8 cellular contexts compared by ENCODE assay signal in genomic region chr3:161220850-161221753, GRCh38. TPM values are rescaled to one million over a fixed set of nuclear protein-coding genes. Genes with fewer than 3 reads are reported as not detected.
DNase-seq lines count a peak whose midpoint lies in the region; ATAC-seq and TF ChIP-seq lines count a peak whose summit lies in the region.

TSS of gene NMD3 (plus strand) at chr3:161221311. CDS start at chr3:161222014, 703 bp downstream.

- no peaks in the 10 kb centered on the region for H3K9me3 ChIP-seq in PC-9 (ENCODE audit: insufficient read depth, low read depth)
- H3K9me3 ChIP-seq in mucosa of stomach (ENCODE audit: control insufficient read depth, low read length): no peaks in the 10 kb centered on the region

- no peak for TF ChIP-seq RAD21 in Ishikawa (IDR thresholded peaks at IDR 0.05; ENCODE audit: low read depth)

- peak within 1 kb of the TSS; percentile 86 for H3K4me2 ChIP-seq in PC-9

- H3K9me2 ChIP-seq in PC-9 (ENCODE audit: insufficient read depth): no peaks in the 10 kb centered on the region

- peak; percentile 88 for DNase-seq in DMS114 treated with DMSO at 0.1 percent for 48 hours (lab: John Stamatoyannopoulos, UW; ENCODE audit: unreplicated experiment)
- peak; percentile 84 to 95 for DNase-seq in PC-9
- peak; percentile 92 for DNase-seq in activated T-cell treated with anti-CD3 and anti-CD28 coated beads, Interleukin-2, amount 50 U/mL, for 1 hour
- DNase-seq in erythroblast (lab: John Stamatoyannopoulos, UW): peak; percentile 92 to 95
- peak; percentile 84 to 88 for DNase-seq in stimulated activated CD8-positive, alpha-beta memory T cell treated with anti-CD3 and anti-CD28 coated beads, Interleukin-7, amount 100 ng/mL, for 1 hour (ENCODE audit: low read depth in 2 of 2)

- H3K4me1 ChIP-seq in PC-9 (replicated peaks; ENCODE audit: insufficient read depth) (peaks cover 27% of the 10 kb centered on the region), mucosa of stomach (ENCODE audit: control insufficient read depth, insufficient read depth, low read length) (peaks cover 8% of the 10 kb centered on the region)

- H3K27me3 ChIP-seq in PC-9 (ENCODE audit: insufficient read depth, low read depth) (no peaks in the 10 kb centered on the region), mucosa of stomach (ENCODE audit: control insufficient read depth, insufficient read depth, low read length) (no peaks in the 10 kb centered on the region)

- H3K4me3 ChIP-seq in PC-9 (peak within 1 kb of the TSS; percentile 87), mucosa of stomach (ENCODE audit: low read length) (peak within 1 kb of the TSS; percentile 57)

- peaks cover 25% of the 10 kb centered on the region for H3K36me3 ChIP-seq in PC-9 (ENCODE audit: low read depth)
- H3K36me3 ChIP-seq in mucosa of stomach (ENCODE audit: control insufficient read depth, insufficient read depth, low read length): no peaks in the 10 kb centered on the region

- peak; percentile 91 for TF ChIP-seq POLR2A in erythroblast (IDR thresholded peaks at IDR 0.05; ENCODE audit: low read length)

- peaks cover 48% of the 10 kb centered on the region for H3K79me2 ChIP-seq in PC-9 (ENCODE audit: low read depth)

- peak within 1 kb of the TSS; percentile 98 for H2AFZ ChIP-seq in PC-9

- peak; percentile 98 for ATAC-seq in GM21576 (IDR thresholded peaks at IDR 0.05; ENCODE audit: unreplicated experiment)

- peaks cover 7% of the 10 kb centered on the region; the same call in 1 of the 2 replicates for H4K20me1 ChIP-seq in PC-9 (ENCODE audit: insufficient read depth)

- POLR2A ChIA-PET in PC-9 (lab: Charles Lee; ENCODE audit: unreplicated experiment): interaction anchor here (0.6 kb wide), 1 partner anchor 151 kb away, joined by 4 read pairs; no protein-coding TSS in a partner anchor

- no peak for TF ChIP-seq CTCF in PC-9 (conservative IDR thresholded peaks at IDR 0.05)

- intact Hi-C loops in PC-9 (cut with micrococcal nuclease; ENCODE audit: unreplicated experiment): loop anchor here (1.0 to 10.0 kb wide), 4 partner anchors 117 to 656 kb away; partner anchors contain the start of genes ARL14 and KPNA4

- no peaks in the 10 kb centered on the region for H3F3A ChIP-seq in PC-9 (ENCODE audit: insufficient read depth, low read depth)

- TF ChIP-seq EP300 in Ishikawa (IDR thresholded peaks at IDR 0.05; ENCODE audit: borderline replicate concordance): no peak

- peak within 1 kb of the TSS; percentile 65 for H3K27ac ChIP-seq in PC-9

- CTCF ChIA-PET in PC-9 (lab: Charles Lee): interaction anchor here (2.3 kb wide), 1 partner anchor 124 kb away, joined by 6 read pairs; no protein-coding TSS in a partner anchor

- BruUV-seq in PC-9 (replicated peaks; lab: Mats Ljungman, UMichigan): no TSS peak

- peak within 1 kb of the TSS; percentile 90 for H3K9ac ChIP-seq in mucosa of stomach (ENCODE audit: low read length)

TF ChIP-seq in Ishikawa, 13 proteins besides CTCF, POLR2A, EP300 and RAD21:
- TF ChIP-seq MAX (IDR thresholded peaks at IDR 0.05): peak; percentile 70
- 0 out of 2 replicates have a peak, but pooled peaks have one; percentile 20 for TF ChIP-seq YY1 (IDR thresholded peaks at IDR 0.05; ENCODE audit: low read depth)
- no peak for TF ChIP-seq NFIC (IDR thresholded peaks at IDR 0.05)
- 0 out of 2 replicates have a peak, but pooled peaks have one; percentile 36 for TF ChIP-seq ZBTB7A (IDR thresholded peaks at IDR 0.05; ENCODE audit: low read depth)
- peak; percentile 66 for TF ChIP-seq TAF1 (IDR thresholded peaks at IDR 0.05; ENCODE audit: low read depth)
- no peak for TF ChIP-seq REST (IDR thresholded peaks at IDR 0.05; ENCODE audit: low read depth)
- peak; percentile 46; the same call in 1 of the 2 replicates for TF ChIP-seq CREB1 (IDR thresholded peaks at IDR 0.05; ENCODE audit: low read depth)
- TF ChIP-seq FOXM1 (IDR thresholded peaks at IDR 0.05; ENCODE audit: borderline replicate concordance, low read depth): no peak
- TF ChIP-seq USF1 (IDR thresholded peaks at IDR 0.05): no peak
- peak; percentile 42; the same call in 1 of the 2 replicates for TF ChIP-seq TCF12 (IDR thresholded peaks at IDR 0.05; ENCODE audit: low read depth)
- TF ChIP-seq CEBPB (IDR thresholded peaks at IDR 0.05): no peak
- TF ChIP-seq EGR1 (IDR thresholded peaks at IDR 0.05): peak; percentile 44
- no peak for TF ChIP-seq TEAD4 (IDR thresholded peaks at IDR 0.05)

RNA-seq across cellular contexts. Expression of gene NMD3, which starts in this region (rescaled TPM):
- 56.5 and 64.2 TPM in 2 replicates for total RNA-seq in PC-9 (2021)

Comparison
In these comparisons a context has a peak if more than half of its experiments do, and no peak if none do; other contexts are left out.
1. Peak in every context shown above with its lines: DNase-seq, ATAC-seq, H3K4me3 ChIP-seq and H3K27ac ChIP-seq.